ENCODE assay signal across 13 cellular contexts in genomic region chr12:48021485-48022179, GRCh38. TPM values are rescaled to one million over a fixed set of nuclear protein-coding genes. Genes with fewer than 3 reads are reported as not detected.
DNase-seq lines count a peak whose midpoint lies in the region; ATAC-seq and TF ChIP-seq lines count a peak whose summit lies in the region.
"Had no signal": no experiment of that assay in that cellular context is flagged by ENCODE, and none has a peak within 500 bp of the region (broad histone marks: within the 10 kb centered on the region; RNA-seq: fewer than 3 reads in every experiment).

No MANE protein-coding gene starts in this region.

- H3K4me3 ChIP-seq in HEK293 (ENCODE audit: low read depth, low read length), result no peak overlapping the region

- H3K4me1 ChIP-seq in HEK293 (ENCODE audit: control insufficient read depth, insufficient read depth, low read length), result peaks cover 34% of the 10 kb centered on the region

- no peak; the same call in 1 of the 2 replicates for TF ChIP-seq CTCF in HEK293 (tag by site-specific recombination; IDR thresholded peaks at IDR 0.05)

- no peaks in the 10 kb centered on the region for H3K9me3 Mint-ChIP-seq in activated CD4-positive, alpha-beta T cell treated with anti-CD3 and anti-CD28 coated beads for 36 hours (ENCODE audit: low read depth)
- H3K9me3 Mint-ChIP-seq: natural killer cell treated with Interleukin-12 subunit alpha and Interleukin-12 subunit beta and Interleukin-15 and Interleukin-18, amount 100 ng/mL, for 72 hours; T-helper 2 cell treated with Interferon-gamma antibody and Interleukin-4, amounts not matched to agents 5 μg/mL and 100 μg/mL, for 36 hours had no signal

- no peak for ATAC-seq in activated CD4-positive, alpha-beta T cell treated with anti-CD3 and anti-CD28 coated beads for 36 hours
- ATAC-seq in HG03378 (IDR thresholded peaks at IDR 0.05; ENCODE audit: unreplicated experiment), result no peak
- ATAC-seq: natural killer cell treated with Interleukin-12 subunit alpha and Interleukin-12 subunit beta and Interleukin-15 and Interleukin-18, amount 100 ng/mL, for 72 hours had no signal

- H3K36me3 Mint-ChIP-seq in activated CD4-positive, alpha-beta T cell treated with anti-CD3 and anti-CD28 coated beads for 36 hours (ENCODE audit: low read depth), result no peaks in the 10 kb centered on the region
- H3K36me3 Mint-ChIP-seq: natural killer cell treated with Interleukin-12 subunit alpha and Interleukin-12 subunit beta and Interleukin-15 and Interleukin-18, amount 100 ng/mL, for 72 hours had no signal

- no peaks in the 10 kb centered on the region for H3K36me3 ChIP-seq in HEK293 (ENCODE audit: control insufficient read depth in 2 of 2, insufficient read depth in 1 of 2, low read length in 2 of 2)

- no peaks in the 10 kb centered on the region for H3K9me3 ChIP-seq in HEK293 (ENCODE audit: control insufficient read depth, insufficient read depth, low read depth, low read length)

- H3K4me3 Mint-ChIP-seq in activated CD4-positive, alpha-beta T cell treated with anti-CD3 and anti-CD28 coated beads for 36 hours, result no peak overlapping the region
- H3K4me3 Mint-ChIP-seq: natural killer cell treated with Interleukin-12 subunit alpha and Interleukin-12 subunit beta and Interleukin-15 and Interleukin-18, amount 100 ng/mL, for 72 hours; T-helper 2 cell treated with Interferon-gamma antibody and Interleukin-4, amounts not matched to agents 5 μg/mL and 100 μg/mL, for 36 hours had no signal

- POLR2A ChIA-PET in HEK293 (lab: Yijun Ruan, JAX), result interaction anchor here (0.7 to 1.2 kb wide), 2 partner anchors 19 to 117 kb away, joined by 4 read pairs; partner anchors contain the start of gene VDR
- POLR2A ChIA-PET in activated CD4-positive, alpha-beta T cell treated with anti-CD3 and anti-CD28 coated beads for 36 hours (lab: Charles Lee), result interaction anchor here (0.6 kb wide), 1 partner anchor 476 kb away, joined by 3 read pairs; no protein-coding TSS in a partner anchor

- no peak overlapping the region for H3K27ac Mint-ChIP-seq in activated CD4-positive, alpha-beta T cell treated with anti-CD3 and anti-CD28 coated beads for 36 hours
- H3K27ac Mint-ChIP-seq: natural killer cell treated with Interleukin-12 subunit alpha and Interleukin-12 subunit beta and Interleukin-15 and Interleukin-18, amount 100 ng/mL, for 72 hours; T-helper 2 cell treated with Interferon-gamma antibody and Interleukin-4, amounts not matched to agents 5 μg/mL and 100 μg/mL, for 36 hours had no signal

- intact Hi-C loops in activated CD4-positive, alpha-beta T cell treated with anti-CD3 and anti-CD28 coated beads for 36 hours (cut with DNase I, micrococcal nuclease), result no loop called here

- CTCF ChIA-PET in HEK293 (lab: Yijun Ruan, JAX), result interaction anchor here (0.6 to 1.4 kb wide), 6 partner anchors 49 to 697 kb away, joined by 3 to 6 read pairs (median 4); partner anchors contain the start of gene TMEM106C
- CTCF ChIA-PET in activated CD4-positive, alpha-beta T cell treated with anti-CD3 and anti-CD28 coated beads for 36 hours (lab: Charles Lee), result interaction anchor here (1.8 kb wide), 1 partner anchor 143 kb away, joined by 6 read pairs; no protein-coding TSS in a partner anchor

- H3K27ac ChIP-seq in HEK293 (ENCODE audit: extremely low read depth, low read depth, low read length), result peak overlapping the region; percentile 49; the same call in 1 of the 2 replicates

- peaks cover 11% of the 10 kb centered on the region for H3K27me3 Mint-ChIP-seq in activated CD4-positive, alpha-beta T cell treated with anti-CD3 and anti-CD28 coated beads for 36 hours

- DNase-seq in COLO668 (lab: John Stamatoyannopoulos, UW; ENCODE audit: unreplicated experiment) (peak; percentile 5), NCI-H510A treated with DMSO at 0.1 percent for 48 hours (lab: John Stamatoyannopoulos, UW) (peak; percentile 66), iPS DF 19.7 (ENCODE audit: low read depth, low spot score) (peak; percentile 80), putamen (ENCODE audit: low spot score) (no peak)
- no peak for DNase-seq in activated CD4-positive, alpha-beta T cell treated with anti-CD3 and anti-CD28 coated beads for 36 hours
- no peak for DNase-seq in activated CD4-positive, alpha-beta T cell treated with anti-CD3 and anti-CD28 coated beads for 1 hour
- DNase-seq: activated CD8-positive, alpha-beta memory T cell treated with anti-CD3 and anti-CD28 coated beads, Interleukin-2, amount 50 U/mL, for 48 hours; stimulated activated CD4-positive, alpha-beta T cell treated with anti-CD3 and anti-CD28 coated beads, Interleukin-15, amount 100 ng/mL, for 24 hours; stimulated activated naive CD4-positive, alpha-beta T cell treated with Interleukin-2 at 50 U/mL for 16 hours had no signal

- H3K4me1 Mint-ChIP-seq in activated CD4-positive, alpha-beta T cell treated with anti-CD3 and anti-CD28 coated beads for 36 hours, result no peaks in the 10 kb centered on the region

TF ChIP-seq in HEK293, 187 proteins besides CTCF, POLR2A, EP300 and RAD21 (continues in another document):
- TF ChIP-seq ZNF670 (tag by site-specific recombination; IDR thresholded peaks at IDR 0.05; ENCODE audit: low read depth) (no peak), ZNF362 (tag by site-specific recombination; IDR thresholded peaks at IDR 0.05) (peak; percentile 77), ZBTB49 (tag by site-specific recombination; IDR thresholded peaks at IDR 0.05; ENCODE audit: low read depth) (no peak), ZNF513 (tag by site-specific recombination; IDR thresholded peaks at IDR 0.05) (peak; percentile 62), ZNF391 (tag by site-specific recombination; IDR thresholded peaks at IDR 0.05; ENCODE audit: borderline replicate concordance, low read depth) (peak; percentile 75; the same call in 1 of the 2 replicates), ZNF747 (tag by site-specific recombination; IDR thresholded peaks at IDR 0.05) (no peak), ZBTB17 (tag by site-specific recombination; IDR thresholded peaks at IDR 0.05) (peak; percentile 88), SCRT1 (tag by site-specific recombination; IDR thresholded peaks at IDR 0.05; ENCODE audit: borderline replicate concordance) (no peak), SALL2 (tag by site-specific recombination; IDR thresholded peaks at IDR 0.05; ENCODE audit: borderline replicate concordance) (no peak), KLF16 (tag by site-specific recombination; IDR thresholded peaks at IDR 0.05) (peak; percentile 89), ZNF629 (tag by site-specific recombination; IDR thresholded peaks at IDR 0.05) (peak; percentile 92), ZNF792 (tag by site-specific recombination; IDR thresholded peaks at IDR 0.05) (no peak), KLF9 (tag by site-specific recombination; IDR thresholded peaks at IDR 0.05; ENCODE audit: low read depth) (no peak), SP2 (tag by site-specific recombination; IDR thresholded peaks at IDR 0.05) (peak; percentile 71)
- TF ChIP-seq, protein P1, sequence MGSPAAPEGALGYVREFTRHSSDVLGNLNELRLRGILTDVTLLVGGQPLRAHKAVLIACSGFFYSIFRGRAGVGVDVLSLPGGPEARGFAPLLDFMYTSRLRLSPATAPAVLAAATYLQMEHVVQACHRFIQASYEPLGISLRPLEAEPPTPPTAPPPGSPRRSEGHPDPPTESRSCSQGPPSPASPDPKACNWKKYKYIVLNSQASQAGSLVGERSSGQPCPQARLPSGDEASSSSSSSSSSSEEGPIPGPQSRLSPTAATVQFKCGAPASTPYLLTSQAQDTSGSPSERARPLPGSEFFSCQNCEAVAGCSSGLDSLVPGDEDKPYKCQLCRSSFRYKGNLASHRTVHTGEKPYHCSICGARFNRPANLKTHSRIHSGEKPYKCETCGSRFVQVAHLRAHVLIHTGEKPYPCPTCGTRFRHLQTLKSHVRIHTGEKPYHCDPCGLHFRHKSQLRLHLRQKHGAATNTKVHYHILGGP (tag by site-specific recombination; IDR thresholded peaks at IDR 0.05), result no peak

RNA-seq across cellular contexts. Expression of gene COL2A1, which starts 17.4 kb away (rescaled TPM):
- under 1 TPM in 1 of 2 experiments, not detected in 1; 0.05 TPM for total RNA-seq in activated CD4-positive, alpha-beta T cell treated with anti-CD3 and anti-CD28 coated beads for 36 hours
- total RNA-seq: natural killer cell treated with Interleukin-12 subunit alpha and Interleukin-12 subunit beta and Interleukin-15 and Interleukin-18, amount 100 ng/mL, for 72 hours had no signal

RNA-seq across cellular contexts. Expression of gene TMEM106C, which starts 58.2 kb away (rescaled TPM):
- total RNA-seq in activated CD4-positive, alpha-beta T cell treated with anti-CD3 and anti-CD28 coated beads for 36 hours, result 100 to 1,000 TPM; 159 to 248 TPM

Comparison
In these comparisons a context has a peak if more than half of its experiments do, and no peak if none do; other contexts are left out.
1. DNase-seq: peak in COLO668 (single experiment), NCI-H510A treated with DMSO at 0.1 percent for 48 hours (single experiment) and iPS DF 19.7 (single experiment); none in activated CD4-positive, alpha-beta T cell treated with anti-CD3 and anti-CD28 coated beads for 36 hours (single experiment), putamen (single experiment) and activated CD4-positive, alpha-beta T cell treated with anti-CD3 and anti-CD28 coated beads for 1 hour (single experiment).